Comparison of ENCODE assay signal across 33 cellular contexts in the genomic region with DNA sequence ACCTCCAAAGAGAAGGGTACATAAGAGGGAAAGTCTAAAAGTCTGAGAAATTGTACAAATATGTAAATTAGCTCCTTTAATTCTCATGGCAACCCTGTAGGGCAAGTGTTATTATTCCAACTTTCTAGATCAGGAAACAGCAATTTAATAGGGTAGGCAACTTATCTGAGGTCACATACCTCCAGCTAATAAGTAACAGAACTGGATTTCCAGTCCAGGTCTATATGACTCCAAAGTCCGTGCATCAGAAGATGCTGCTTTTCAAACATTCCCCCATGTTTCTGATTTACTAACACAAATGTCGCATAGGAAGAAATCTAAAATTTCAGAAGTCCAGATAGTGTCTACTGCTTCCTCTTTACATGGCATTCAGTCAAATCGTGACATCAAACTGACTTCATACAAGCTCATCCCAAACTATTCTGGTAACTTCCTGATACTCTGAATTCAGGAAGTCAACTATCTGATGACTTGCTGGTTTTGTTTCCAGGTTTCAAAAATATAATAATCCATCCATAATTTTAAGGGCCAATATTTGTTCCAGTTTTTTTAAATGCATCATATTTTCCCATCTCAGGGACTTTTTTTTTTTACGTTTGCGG.
DNase-seq lines count a peak whose midpoint lies in the region; ATAC-seq and TF ChIP-seq lines count a peak whose summit lies in the region.
"Had no signal": no experiment of that assay in that cellular context is flagged by ENCODE, and none has a peak within 500 bp of the region (broad histone marks: within the 10 kb centered on the region; RNA-seq: fewer than 3 reads in every experiment).

No MANE protein-coding gene starts in this region.

- H3K36me3 ChIP-seq in psoas muscle (ENCODE audit: insufficient read depth in 1 of 2, low read depth in 1 of 2) = no peaks in the 10 kb centered on the region
- no peaks in the 10 kb centered on the region for H3K36me3 ChIP-seq in uterus
- H3K36me3 ChIP-seq: cardiac muscle cell, colonic mucosa, esophagus squamous epithelium, neural progenitor cell, prostate gland, SJCRH30, vagina had no signal

- H3K27ac Mint-ChIP-seq in dendritic cell treated with granulocyte-macrophage colony-stimulating factor and Interleukin-4, amounts not matched to agents 40 ng/mL and 50 ng/mL, for 4 days = peak overlapping the region; percentile 41
- H3K27ac Mint-ChIP-seq in HFFc6 = no peak overlapping the region
- H3K27ac Mint-ChIP-seq: activated naive CD8-positive, alpha-beta T cell; activated T-helper 17 cell treated with anti-CD3 and anti-CD28 coated beads, Interleukin-2, amount 50 U/mL, for 72 hours; neural progenitor cell; stimulated activated naive CD8-positive, alpha-beta T cell treated with anti-CD3 and anti-CD28 coated beads, Interleukin-15, amount 100 ng/mL, for 72 hours had no signal

- TF ChIP-seq POLR2A in uterus (IDR thresholded peaks at IDR 0.05) = no peak

- WGBS in psoas muscle, 3 donors = 85 to 91% (median 86%) methylated on average over 5 of the region's 5 CpGs

- H3K4me1 ChIP-seq in psoas muscle = peaks cover 12% of the 10 kb centered on the region
- no peaks in the 10 kb centered on the region for H3K4me1 ChIP-seq in uterus
- H3K4me1 ChIP-seq: colonic mucosa, neural progenitor cell, prostate gland, SJCRH30, vagina had no signal

- H3K9me3 ChIP-seq in psoas muscle (no peaks in the 10 kb centered on the region), uterus (no peaks in the 10 kb centered on the region)
- H3K9me3 ChIP-seq: colonic mucosa, esophagus squamous epithelium, prostate gland, SJCRH30, vagina had no signal

- H3K27me3 Mint-ChIP-seq in dendritic cell treated with granulocyte-macrophage colony-stimulating factor and Interleukin-4, amounts not matched to agents 40 ng/mL and 50 ng/mL, for 4 days = no peaks in the 10 kb centered on the region
- no peaks in the 10 kb centered on the region for H3K27me3 Mint-ChIP-seq in HFFc6 (ENCODE audit: insufficient read depth)
- H3K27me3 Mint-ChIP-seq: activated naive CD8-positive, alpha-beta T cell; activated T-helper 17 cell treated with anti-CD3 and anti-CD28 coated beads, Interleukin-2, amount 50 U/mL, for 72 hours; stimulated activated naive CD8-positive, alpha-beta T cell treated with anti-CD3 and anti-CD28 coated beads, Interleukin-15, amount 100 ng/mL, for 72 hours had no signal

- TF ChIP-seq CTCF in psoas muscle (IDR thresholded peaks at IDR 0.05) (no peak), HFFc6 (IDR thresholded peaks at IDR 0.05) (no peak), uterus (IDR thresholded peaks at IDR 0.05) (no peak)

- peaks cover 19% of the 10 kb centered on the region for H3K4me1 Mint-ChIP-seq in dendritic cell treated with granulocyte-macrophage colony-stimulating factor and Interleukin-4, amounts not matched to agents 40 ng/mL and 50 ng/mL, for 4 days (ENCODE audit: low read depth)
- no peaks in the 10 kb centered on the region for H3K4me1 Mint-ChIP-seq in HFFc6 (ENCODE audit: low read depth)
- H3K4me1 Mint-ChIP-seq: activated T-helper 17 cell treated with anti-CD3 and anti-CD28 coated beads, Interleukin-2, amount 50 U/mL, for 72 hours; neural progenitor cell; stimulated activated naive CD8-positive, alpha-beta T cell treated with anti-CD3 and anti-CD28 coated beads, Interleukin-15, amount 100 ng/mL, for 72 hours had no signal

- peak; percentile 66 for ATAC-seq in left lobe of liver
- no peak for ATAC-seq in psoas muscle
- ATAC-seq: activated CD4-positive, CD25-positive, alpha-beta regulatory T cell treated with anti-CD3 and anti-CD28 coated beads, Interleukin-2, amount 50 U/mL, for 24 hours; activated T-helper 17 cell treated with anti-CD3 and anti-CD28 coated beads, Interleukin-2, amount 50 U/mL, for 72 hours; GM12878; stimulated activated naive CD8-positive, alpha-beta T cell treated with anti-CD3 and anti-CD28 coated beads, Interleukin-15, amount 100 ng/mL, for 72 hours had no signal

- peak overlapping the region; percentile 48 for H3K27ac ChIP-seq in psoas muscle
- no peak overlapping the region for H3K27ac ChIP-seq in uterus
- H3K27ac ChIP-seq: C4-2B, cardiac muscle cell, colonic mucosa, esophagus squamous epithelium, neural progenitor cell, prostate gland, SJCRH30, vagina had no signal

- H3K4me3 ChIP-seq in psoas muscle = no peak overlapping the region
- H3K4me3 ChIP-seq in uterus = no peak overlapping the region
- H3K4me3 ChIP-seq: cardiac muscle cell, colonic mucosa, esophagus squamous epithelium, GM12878, lung, neural progenitor cell, prostate gland, SJCRH30, vagina had no signal

- intact Hi-C loops in dendritic cell treated with granulocyte-macrophage colony-stimulating factor and Interleukin-4, amounts not matched to agents 40 ng/mL and 50 ng/mL, for 4 days (cut with micrococcal nuclease) = loop anchor here (10.0 kb wide), 1 partner anchor 209 kb away; no protein-coding TSS in a partner anchor
- intact Hi-C loops in psoas muscle (cut with DNase I) = no loop called here
- intact Hi-C loops in uterus (cut with DNase I; ENCODE audit: low total_unique reads) = no loop called here

- H3K9me3 Mint-ChIP-seq in dendritic cell treated with granulocyte-macrophage colony-stimulating factor and Interleukin-4, amounts not matched to agents 40 ng/mL and 50 ng/mL, for 4 days = no peaks in the 10 kb centered on the region
- H3K9me3 Mint-ChIP-seq in HFFc6 = peaks cover 47% of the 10 kb centered on the region
- H3K9me3 Mint-ChIP-seq: activated T-helper 17 cell treated with anti-CD3 and anti-CD28 coated beads, Interleukin-2, amount 50 U/mL, for 72 hours; neural progenitor cell; stimulated activated naive CD8-positive, alpha-beta T cell treated with anti-CD3 and anti-CD28 coated beads, Interleukin-15, amount 100 ng/mL, for 72 hours had no signal

- H3K36me3 Mint-ChIP-seq in dendritic cell treated with granulocyte-macrophage colony-stimulating factor and Interleukin-4, amounts not matched to agents 40 ng/mL and 50 ng/mL, for 4 days (ENCODE audit: low read depth) = no peaks in the 10 kb centered on the region
- H3K36me3 Mint-ChIP-seq in HFFc6 (ENCODE audit: low read depth) = no peaks in the 10 kb centered on the region
- H3K36me3 Mint-ChIP-seq: activated naive CD8-positive, alpha-beta T cell; neural progenitor cell had no signal

- H3K27me3 ChIP-seq in psoas muscle (ENCODE audit: insufficient read depth in 3 of 3, low read length in 2 of 3) (no peaks in the 10 kb centered on the region), uterus (no peaks in the 10 kb centered on the region)
- H3K27me3 ChIP-seq: cardiac muscle cell, colonic mucosa, esophagus squamous epithelium, neural progenitor cell, SJCRH30, vagina had no signal

- H3K4me3 Mint-ChIP-seq in dendritic cell treated with granulocyte-macrophage colony-stimulating factor and Interleukin-4, amounts not matched to agents 40 ng/mL and 50 ng/mL, for 4 days = no peak overlapping the region
- no peak overlapping the region for H3K4me3 Mint-ChIP-seq in HFFc6
- H3K4me3 Mint-ChIP-seq: activated naive CD8-positive, alpha-beta T cell; activated T-helper 17 cell treated with anti-CD3 and anti-CD28 coated beads, Interleukin-2, amount 50 U/mL, for 72 hours; neural progenitor cell; stimulated activated naive CD8-positive, alpha-beta T cell treated with anti-CD3 and anti-CD28 coated beads, Interleukin-15, amount 100 ng/mL, for 72 hours had no signal

- DNase-seq in MV-4-11 (lab: John Stamatoyannopoulos, UW) = peak; percentile 24
- DNase-seq in left lobe of liver (ENCODE audit: low spot score) = no peak
- DNase-seq in psoas muscle = no peak
- DNase-seq in Kasumi-1 (lab: John Stamatoyannopoulos, UW) = no peak
- DNase-seq in SIG-M5 (lab: John Stamatoyannopoulos, UW) = no peak
- no peak for DNase-seq in HFFc6
- DNase-seq in uterus = no peak
- DNase-seq: activated CD4-positive, alpha-beta T cell treated with anti-CD3 and anti-CD28 coated beads, Interleukin-2, amount 50 U/mL, for 48 hours; activated CD8-positive, alpha-beta memory T cell treated with anti-CD3 and anti-CD28 coated beads, Interleukin-2, amount 50 U/mL, for 48 hours; aorta; colonic mucosa; EL; esophagus squamous epithelium; Karpas-422; NCI-H1092; NCI-H1694 treated with DMSO at 0.1 percent for 48 hours; NCI-H2171; NCI-H510A; SJCRH30; stimulated activated CD8-positive, alpha-beta memory T cell treated with anti-CD3 and anti-CD28 coated beads, Interleukin-4, amount 100 ng/mL, for 48 hours; stimulated activated naive CD8-positive, alpha-beta T cell treated with anti-CD3 and anti-CD28 coated beads, Interleukin-15, amount 100 ng/mL, for 72 hours; T1000 had no signal
